1 cellular context compared by ENCODE assay signal in the genomic region with DNA sequence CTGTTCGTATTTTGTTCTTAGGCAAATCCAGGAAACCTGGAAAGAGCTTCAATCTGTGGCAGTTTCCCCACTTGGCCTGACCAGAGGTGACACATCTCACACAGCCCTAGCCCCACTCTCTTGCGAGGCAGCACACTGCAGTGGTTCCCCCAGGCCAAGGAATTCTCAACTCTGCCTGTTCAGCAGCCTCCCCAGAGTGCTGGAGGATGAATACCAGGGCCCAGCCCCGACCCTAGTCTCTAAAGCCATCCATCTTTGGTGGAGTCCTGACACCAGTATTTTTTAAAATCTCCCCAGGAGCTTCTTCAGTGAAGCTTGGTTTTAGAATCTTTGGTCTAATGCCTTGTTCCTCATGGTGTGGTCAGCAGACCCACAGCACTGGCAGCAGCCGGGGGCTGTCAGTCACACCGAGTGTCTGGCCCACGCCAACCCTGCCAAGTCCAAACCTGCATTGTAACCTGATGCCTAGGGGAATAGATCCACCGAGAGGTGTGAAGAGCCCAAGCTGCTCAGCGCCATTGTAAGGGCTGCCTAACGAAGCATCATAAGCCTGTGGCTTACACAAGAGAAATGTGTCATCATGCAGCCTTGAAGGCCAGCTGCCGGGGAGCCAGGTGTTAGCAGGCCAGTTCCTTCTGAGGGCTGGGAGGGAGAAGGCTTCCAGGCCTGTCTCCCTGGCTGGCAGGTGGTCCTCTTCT.
TF ChIP-seq lines count a peak whose summit lies in the region.

No MANE protein-coding gene starts in this region.

TF ChIP-seq in GM23338, 12 proteins besides CTCF, POLR2A, EP300 and RAD21 (continued from another document):
- TF ChIP-seq, protein P1, sequence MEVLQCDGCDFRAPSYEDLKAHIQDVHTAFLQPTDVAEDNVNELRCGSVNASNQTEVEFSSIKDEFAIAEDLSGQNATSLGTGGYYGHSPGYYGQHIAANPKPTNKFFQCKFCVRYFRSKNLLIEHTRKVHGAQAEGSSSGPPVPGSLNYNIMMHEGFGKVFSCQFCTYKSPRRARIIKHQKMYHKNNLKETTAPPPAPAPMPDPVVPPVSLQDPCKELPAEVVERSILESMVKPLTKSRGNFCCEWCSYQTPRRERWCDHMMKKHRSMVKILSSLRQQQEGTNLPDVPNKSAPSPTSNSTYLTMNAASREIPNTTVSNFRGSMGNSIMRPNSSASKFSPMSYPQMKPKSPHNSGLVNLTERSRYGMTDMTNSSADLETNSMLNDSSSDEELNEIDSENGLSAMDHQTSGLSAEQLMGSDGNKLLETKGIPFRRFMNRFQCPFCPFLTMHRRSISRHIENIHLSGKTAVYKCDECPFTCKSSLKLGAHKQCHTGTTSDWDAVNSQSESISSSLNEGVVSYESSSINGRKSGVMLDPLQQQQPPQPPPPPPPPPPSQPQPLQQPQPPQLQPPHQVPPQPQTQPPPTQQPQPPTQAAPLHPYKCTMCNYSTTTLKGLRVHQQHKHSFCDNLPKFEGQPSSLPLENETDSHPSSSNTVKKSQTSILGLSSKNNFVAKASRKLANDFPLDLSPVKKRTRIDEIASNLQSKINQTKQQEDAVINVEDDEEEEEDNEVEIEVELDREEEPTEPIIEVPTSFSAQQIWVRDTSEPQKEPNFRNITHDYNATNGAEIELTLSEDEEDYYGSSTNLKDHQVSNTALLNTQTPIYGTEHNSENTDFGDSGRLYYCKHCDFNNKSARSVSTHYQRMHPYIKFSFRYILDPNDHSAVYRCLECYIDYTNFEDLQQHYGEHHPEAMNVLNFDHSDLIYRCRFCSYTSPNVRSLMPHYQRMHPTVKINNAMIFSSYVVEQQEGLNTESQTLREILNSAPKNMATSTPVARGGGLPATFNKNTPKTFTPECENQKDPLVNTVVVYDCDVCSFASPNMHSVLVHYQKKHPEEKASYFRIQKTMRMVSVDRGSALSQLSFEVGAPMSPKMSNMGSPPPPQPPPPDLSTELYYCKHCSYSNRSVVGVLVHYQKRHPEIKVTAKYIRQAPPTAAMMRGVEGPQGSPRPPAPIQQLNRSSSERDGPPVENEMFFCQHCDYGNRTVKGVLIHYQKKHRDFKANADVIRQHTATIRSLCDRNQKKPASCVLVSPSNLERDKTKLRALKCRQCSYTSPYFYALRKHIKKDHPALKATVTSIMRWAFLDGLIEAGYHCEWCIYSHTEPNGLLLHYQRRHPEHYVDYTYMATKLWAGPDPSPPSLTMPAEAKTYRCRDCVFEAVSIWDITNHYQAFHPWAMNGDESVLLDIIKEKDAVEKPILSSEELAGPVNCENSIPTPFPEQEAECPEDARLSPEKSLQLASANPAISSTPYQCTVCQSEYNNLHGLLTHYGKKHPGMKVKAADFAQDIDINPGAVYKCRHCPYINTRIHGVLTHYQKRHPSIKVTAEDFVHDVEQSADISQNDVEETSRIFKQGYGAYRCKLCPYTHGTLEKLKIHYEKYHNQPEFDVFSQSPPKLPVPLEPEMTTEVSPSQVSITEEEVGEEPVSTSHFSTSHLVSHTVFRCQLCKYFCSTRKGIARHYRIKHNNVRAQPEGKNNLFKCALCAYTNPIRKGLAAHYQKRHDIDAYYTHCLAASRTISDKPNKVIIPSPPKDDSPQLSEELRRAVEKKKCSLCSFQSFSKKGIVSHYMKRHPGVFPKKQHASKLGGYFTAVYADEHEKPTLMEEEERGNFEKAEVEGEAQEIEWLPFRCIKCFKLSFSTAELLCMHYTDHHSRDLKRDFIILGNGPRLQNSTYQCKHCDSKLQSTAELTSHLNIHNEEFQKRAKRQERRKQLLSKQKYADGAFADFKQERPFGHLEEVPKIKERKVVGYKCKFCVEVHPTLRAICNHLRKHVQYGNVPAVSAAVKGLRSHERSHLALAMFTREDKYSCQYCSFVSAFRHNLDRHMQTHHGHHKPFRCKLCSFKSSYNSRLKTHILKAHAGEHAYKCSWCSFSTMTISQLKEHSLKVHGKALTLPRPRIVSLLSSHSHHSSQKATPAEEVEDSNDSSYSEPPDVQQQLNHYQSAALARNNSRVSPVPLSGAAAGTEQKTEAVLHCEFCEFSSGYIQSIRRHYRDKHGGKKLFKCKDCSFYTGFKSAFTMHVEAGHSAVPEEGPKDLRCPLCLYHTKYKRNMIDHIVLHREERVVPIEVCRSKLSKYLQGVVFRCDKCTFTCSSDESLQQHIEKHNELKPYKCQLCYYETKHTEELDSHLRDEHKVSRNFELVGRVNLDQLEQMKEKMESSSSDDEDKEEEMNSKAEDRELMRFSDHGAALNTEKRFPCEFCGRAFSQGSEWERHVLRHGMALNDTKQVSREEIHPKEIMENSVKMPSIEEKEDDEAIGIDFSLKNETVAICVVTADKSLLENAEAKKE (CRISPR knock-in tag; IDR thresholded peaks at IDR 0.05), result no peak
- TF ChIP-seq, protein P2, sequence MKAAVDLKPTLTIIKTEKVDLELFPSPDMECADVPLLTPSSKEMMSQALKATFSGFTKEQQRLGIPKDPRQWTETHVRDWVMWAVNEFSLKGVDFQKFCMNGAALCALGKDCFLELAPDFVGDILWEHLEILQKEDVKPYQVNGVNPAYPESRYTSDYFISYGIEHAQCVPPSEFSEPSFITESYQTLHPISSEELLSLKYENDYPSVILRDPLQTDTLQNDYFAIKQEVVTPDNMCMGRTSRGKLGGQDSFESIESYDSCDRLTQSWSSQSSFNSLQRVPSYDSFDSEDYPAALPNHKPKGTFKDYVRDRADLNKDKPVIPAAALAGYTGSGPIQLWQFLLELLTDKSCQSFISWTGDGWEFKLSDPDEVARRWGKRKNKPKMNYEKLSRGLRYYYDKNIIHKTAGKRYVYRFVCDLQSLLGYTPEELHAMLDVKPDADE (IDR thresholded peaks at IDR 0.05), result no peak
TF ChIP-seq in GM23338: peak in this region for 0.
